8 cellular contexts compared by ENCODE assay signal in the genomic region with DNA sequence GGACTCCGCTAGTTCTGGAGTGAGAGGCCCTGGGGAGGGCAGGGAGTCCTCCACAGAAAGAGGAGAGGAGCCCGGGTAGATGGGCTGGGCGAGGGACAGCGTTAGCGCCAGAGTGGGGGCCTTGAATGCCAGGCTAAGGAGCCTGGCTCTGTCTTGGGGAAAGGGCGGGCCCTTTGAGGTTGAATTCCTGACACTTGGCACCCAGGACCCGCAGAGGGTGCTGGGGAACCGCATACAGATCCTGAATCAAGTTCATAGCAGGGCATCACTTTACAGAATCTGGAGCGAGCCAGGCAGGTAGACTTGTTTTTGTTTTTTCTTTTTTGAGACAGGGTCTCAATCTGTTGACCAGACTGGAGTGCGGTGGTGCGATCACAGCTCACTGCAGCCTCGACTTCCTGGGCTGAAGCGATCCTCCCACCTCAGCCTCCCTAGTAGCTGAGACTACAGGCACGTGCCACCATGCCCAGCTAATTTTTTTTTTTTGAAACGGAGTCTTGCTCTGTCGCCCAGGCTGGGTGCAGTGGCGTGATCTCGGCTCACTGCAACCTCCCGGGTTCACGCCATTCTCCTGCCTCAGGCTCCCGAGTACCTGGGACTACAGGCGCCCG. TPM values are rescaled to one million over a fixed set of nuclear protein-coding genes. Genes with fewer than 3 reads are reported as not detected.
DNase-seq lines count a peak whose midpoint lies in the region; ATAC-seq and TF ChIP-seq lines count a peak whose summit lies in the region.

No MANE protein-coding gene starts in this region.

- H3K4me1 ChIP-seq in HUES6 (ENCODE audit: control insufficient read depth, insufficient read depth, low read length), result peaks cover 13% of the 10 kb centered on the region
- H3K4me1 ChIP-seq in thyroid gland, result peaks cover 9 to 44% of the 10 kb centered on the region in 2 donors

- H3K36me3 Mint-ChIP-seq in MCF 10A (ENCODE audit: insufficient read depth, unreplicated experiment), result no peaks in the 10 kb centered on the region
- peaks cover 0 to 4% (median 0%) of the 10 kb centered on the region in 3 donors for H3K36me3 Mint-ChIP-seq in naive thymus-derived CD8-positive, alpha-beta T cell

- DNase-seq in AG10803 (ENCODE audit: low read depth), result no peak
- no peak for DNase-seq in MCF 10A (ENCODE audit: unreplicated experiment)
- no peak for DNase-seq in naive thymus-derived CD8-positive, alpha-beta T cell
- DNase-seq in thyroid gland, result no peak
- DNase-seq in HEK293T (ENCODE audit: extremely low spot score), result no peak
- no peak for DNase-seq in GDM1 (lab: John Stamatoyannopoulos, UW)

- H3K9me3 ChIP-seq in HUES6 (ENCODE audit: control insufficient read depth, insufficient read depth, low read depth, low read length) (no peaks in the 10 kb centered on the region), thyroid gland (no peaks in the 10 kb centered on the region)

- ATAC-seq in naive thymus-derived CD8-positive, alpha-beta T cell, result no peak
- ATAC-seq in GM18520 (IDR thresholded peaks at IDR 0.05; ENCODE audit: unreplicated experiment), result no peak

- WGBS in thyroid gland, 2 donors, result 67 to 75% methylated on average over 23 of the region's 23 CpGs

- BruUV-seq in MCF 10A (replicated peaks; lab: Mats Ljungman, UMichigan), result no TSS peak

- H3K27me3 Mint-ChIP-seq in MCF 10A (ENCODE audit: insufficient read depth, unreplicated experiment), result no peaks in the 10 kb centered on the region
- no peaks in the 10 kb centered on the region for H3K27me3 Mint-ChIP-seq in naive thymus-derived CD8-positive, alpha-beta T cell

- TF ChIP-seq POLR2A in thyroid gland (IDR thresholded peaks at IDR 0.05), result no peak

- intact Hi-C loops in MCF 10A (cut with micrococcal nuclease), result no loop called here
- intact Hi-C loops in thyroid gland (cut with DNase I), result loop anchor here (5.0 kb wide), 1 partner anchor 46 kb away; a partner anchor contains a TSS

- CTCF ChIA-PET in MCF 10A (lab: Yijun Ruan, JAX), result no interaction called here
- CTCF ChIA-PET in HEK293T (lab: Yijun Ruan, JAX), result interaction anchor here (0.6 to 1.3 kb wide), 2 partner anchors 14 to 69 kb away, joined by 3 to 4 read pairs; no protein-coding TSS in a partner anchor

- peak overlapping the region; percentile 74 for H3K4me3 Mint-ChIP-seq in MCF 10A (ENCODE audit: unreplicated experiment)
- H3K4me3 Mint-ChIP-seq in naive thymus-derived CD8-positive, alpha-beta T cell, result peak overlapping the region; percentile 52 to 85 (median 70)

- peaks cover 15% of the 10 kb centered on the region for H3K4me1 Mint-ChIP-seq in MCF 10A (ENCODE audit: insufficient read depth, unreplicated experiment)
- H3K4me1 Mint-ChIP-seq in naive thymus-derived CD8-positive, alpha-beta T cell, result peaks cover 17 to 60% (median 52%) of the 10 kb centered on the region in 4 donors

- H3K36me3 ChIP-seq in HUES6 (ENCODE audit: control insufficient read depth, insufficient read depth, low read length), result no peaks in the 10 kb centered on the region
- no peaks in the 10 kb centered on the region for H3K36me3 ChIP-seq in thyroid gland

- peak overlapping the region; percentile 46 for H3K4me3 ChIP-seq in AG10803 (ENCODE audit: low read length)
- peak overlapping the region; percentile 73 for H3K4me3 ChIP-seq in HUES6 (ENCODE audit: low read depth, low read length)
- peak overlapping the region in 1 of 3 donors; percentile 54 for H3K4me3 ChIP-seq in thyroid gland (replicated peaks in 1 of 3)

- no peak overlapping the region for H3K27ac Mint-ChIP-seq in MCF 10A (ENCODE audit: low read depth, unreplicated experiment)
- H3K27ac Mint-ChIP-seq in naive thymus-derived CD8-positive, alpha-beta T cell, result peak overlapping the region; percentile 80 to 95 (median 90)

- no peak overlapping the region for H3K9ac ChIP-seq in HUES6 (ENCODE audit: low read length)

- TF ChIP-seq CTCF in AG10803 (conservative IDR thresholded peaks at IDR 0.05; ENCODE audit: low read length) (no peak), MCF 10A (IDR thresholded peaks at IDR 0.05; ENCODE audit: unreplicated experiment) (no peak), thyroid gland (IDR thresholded peaks at IDR 0.05) (no peak)

- H3K27me3 ChIP-seq in HUES6 (ENCODE audit: control insufficient read depth, insufficient read depth, low read length), result peaks cover 16% of the 10 kb centered on the region; the same call in 1 of the 2 replicates
- no peaks in the 10 kb centered on the region for H3K27me3 ChIP-seq in thyroid gland

- POLR2A ChIA-PET in MCF 10A (lab: Yijun Ruan, JAX) (interaction anchor here (1.2 to 3.3 kb wide), 9 partner anchors 8 to 162 kb away, joined by 3 to 27 read pairs (median 11); a partner anchor contains a TSS), HEK293T (lab: Yijun Ruan, JAX) (interaction anchor here (0.8 to 4.8 kb wide), 5 partner anchors 9 to 61 kb away, joined by 6 to 42 read pairs (median 13); a partner anchor contains a TSS)
- POLR2A ChIA-PET in naive thymus-derived CD8-positive, alpha-beta T cell (lab: Charles Lee), result interaction anchor here (0.7 to 31.8 kb wide), 10 partner anchors 9 to 86 kb away, joined by 4 to 2390 read pairs (median 57); a partner anchor contains a TSS

- no peaks in the 10 kb centered on the region for H3K9me3 Mint-ChIP-seq in MCF 10A (ENCODE audit: unreplicated experiment)
- H3K9me3 Mint-ChIP-seq in naive thymus-derived CD8-positive, alpha-beta T cell, result no peaks in the 10 kb centered on the region

- H3K27ac ChIP-seq in HUES6 (ENCODE audit: low read depth, low read length), result no peak overlapping the region
- peak overlapping the region in 1 of 3 donors; percentile 80 for H3K27ac ChIP-seq in thyroid gland

TF ChIP-seq in HEK293T, 16 proteins besides CTCF, POLR2A, EP300 and RAD21:
- TF ChIP-seq ELF4 (IDR thresholded peaks at IDR 0.05) (no peak), HDGF (IDR thresholded peaks at IDR 0.05; ENCODE audit: borderline replicate concordance) (no peak; the same call in 1 of the 2 replicates), FOXK2 (IDR thresholded peaks at IDR 0.05) (no peak), FOXM1 (IDR thresholded peaks at IDR 0.05; ENCODE audit: borderline replicate concordance) (no peak), FOXA1 (IDR thresholded peaks at IDR 0.05) (no peak), ZNF384 (IDR thresholded peaks at IDR 0.05) (no peak), SUZ12 (IDR thresholded peaks at IDR 0.05) (no peak), BHLHE40 (IDR thresholded peaks at IDR 0.05; ENCODE audit: borderline replicate concordance) (no peak), CTBP1 (IDR thresholded peaks at IDR 0.05; ENCODE audit: borderline replicate concordance) (no peak), NFRKB (IDR thresholded peaks at IDR 0.05) (no peak), SP1 (IDR thresholded peaks at IDR 0.05) (no peak), ARNT (IDR thresholded peaks at IDR 0.05) (no peak), TARDBP (IDR thresholded peaks at IDR 0.05) (no peak), LEF1 (IDR thresholded peaks at IDR 0.05; ENCODE audit: borderline replicate concordance) (no peak), L3MBTL2 (conservative IDR thresholded peaks at IDR 0.05) (no peak; the same call in 1 of the 2 replicates)
- TF ChIP-seq, protein P1, sequence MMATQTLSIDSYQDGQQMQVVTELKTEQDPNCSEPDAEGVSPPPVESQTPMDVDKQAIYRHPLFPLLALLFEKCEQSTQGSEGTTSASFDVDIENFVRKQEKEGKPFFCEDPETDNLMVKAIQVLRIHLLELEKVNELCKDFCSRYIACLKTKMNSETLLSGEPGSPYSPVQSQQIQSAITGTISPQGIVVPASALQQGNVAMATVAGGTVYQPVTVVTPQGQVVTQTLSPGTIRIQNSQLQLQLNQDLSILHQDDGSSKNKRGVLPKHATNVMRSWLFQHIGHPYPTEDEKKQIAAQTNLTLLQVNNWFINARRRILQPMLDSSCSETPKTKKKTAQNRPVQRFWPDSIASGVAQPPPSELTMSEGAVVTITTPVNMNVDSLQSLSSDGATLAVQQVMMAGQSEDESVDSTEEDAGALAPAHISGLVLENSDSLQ (IDR thresholded peaks at IDR 0.05), result no peak

RNA-seq across cellular contexts. Expression of a gene that starts 6.0 kb away (rescaled TPM):
- total RNA-seq in MCF 10A (2022) (0.07 TPM in 1 of 2 replicates, not detected in the other), thyroid gland (1 to 10 TPM; 3.8 to 9.8 (median 5.9) TPM)
- total RNA-seq in naive thymus-derived CD8-positive, alpha-beta T cell, result 10 to 100 TPM; 18.5 to 21.2 TPM
- 1 to 10 TPM; 2.2 to 3.7 (median 2.3) TPM for polyA plus RNA-seq in naive thymus-derived CD8-positive, alpha-beta T cell

RNA-seq across cellular contexts. Expression of a gene that starts 6.8 kb away (rescaled TPM):
- total RNA-seq in MCF 10A (2022) (49.8 and 60.1 TPM in 2 replicates), thyroid gland (100 to 1,000 TPM in 1 of 4 donors, 10 to 100 TPM in 3; 44.1 to 102 (median 62.2) TPM)
- 10 to 100 TPM; 80.9 to 82.8 TPM for total RNA-seq in naive thymus-derived CD8-positive, alpha-beta T cell
- polyA plus RNA-seq in naive thymus-derived CD8-positive, alpha-beta T cell, result 10 to 100 TPM; 41.9 to 45.9 (median 43.2) TPM

RNA-seq across cellular contexts. Expression of a gene that starts 16.0 kb away (rescaled TPM):
- total RNA-seq in MCF 10A (2022) (0.54 and 0.86 TPM in 2 replicates), thyroid gland (1 to 10 TPM; 5.6 to 7.2 (median 6.4) TPM)
- 100 to 1,000 TPM; 212 to 215 TPM for total RNA-seq in naive thymus-derived CD8-positive, alpha-beta T cell
- polyA plus RNA-seq in naive thymus-derived CD8-positive, alpha-beta T cell, result 100 to 1,000 TPM; 647 to 717 (median 686) TPM

RNA-seq across cellular contexts. Expression of a gene that starts 17.6 kb away (rescaled TPM):
- not detected in 2 replicates for total RNA-seq in MCF 10A (2022)
- 100 to 1,000 TPM; 403 to 419 TPM for total RNA-seq in naive thymus-derived CD8-positive, alpha-beta T cell
- polyA plus RNA-seq in naive thymus-derived CD8-positive, alpha-beta T cell, result 100 to 1,000 TPM; 231 to 307 (median 251) TPM
- 10 to 100 TPM in 2 of 4 donors, 1 to 10 TPM in 2; 8.8 to 16.0 (median 11.6) TPM for total RNA-seq in thyroid gland

RNA-seq across cellular contexts. Expression of a gene that starts 19.9 kb away (rescaled TPM):
- total RNA-seq in MCF 10A (2022) (123 and 143 TPM in 2 replicates), thyroid gland (100 to 1,000 TPM; 164 to 216 (median 191) TPM)
- total RNA-seq in naive thymus-derived CD8-positive, alpha-beta T cell, result 100 to 1,000 TPM; 141 to 146 TPM
- 100 to 1,000 TPM; 357 to 518 (median 403) TPM for polyA plus RNA-seq in naive thymus-derived CD8-positive, alpha-beta T cell

Comparison
In these comparisons a context has a peak if more than half of its experiments do, and no peak if none do; other contexts are left out.
1. RNA of a gene that starts 16.0 kb away (total RNA-seq): 212 to 215 TPM in naive thymus-derived CD8-positive, alpha-beta T cell; 5.6 to 7.2 TPM in thyroid gland and 0.54 to 0.86 TPM in MCF 10A; every median in the first group is over 10 times any median in the second.